ENCODE assay signal across 1 cellular context in the genomic region with DNA sequence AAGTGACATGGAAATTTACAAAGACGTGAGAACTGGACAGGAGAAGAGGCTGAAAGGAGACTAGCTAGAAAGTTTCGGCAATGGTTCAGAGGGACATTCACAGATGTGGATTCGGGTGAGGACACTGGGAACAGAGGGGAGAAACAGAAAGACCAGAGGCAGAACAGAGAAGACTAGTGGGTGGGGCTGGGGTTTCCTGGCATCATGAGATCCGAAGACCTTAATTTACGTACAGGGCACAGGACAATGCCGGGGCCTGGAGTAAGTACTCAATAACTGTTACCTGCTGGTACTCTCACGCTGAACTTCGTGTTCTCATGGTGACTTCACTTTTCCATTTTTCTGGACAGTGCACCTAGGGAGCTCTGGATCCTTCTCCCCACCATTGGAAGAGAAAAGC.
TF ChIP-seq lines count a peak whose summit lies in the region.

No MANE protein-coding gene starts in this region.

TF ChIP-seq in GM23338, 12 proteins besides CTCF, POLR2A, EP300 and RAD21 (continued from another document):
- TF ChIP-seq, protein P1, sequence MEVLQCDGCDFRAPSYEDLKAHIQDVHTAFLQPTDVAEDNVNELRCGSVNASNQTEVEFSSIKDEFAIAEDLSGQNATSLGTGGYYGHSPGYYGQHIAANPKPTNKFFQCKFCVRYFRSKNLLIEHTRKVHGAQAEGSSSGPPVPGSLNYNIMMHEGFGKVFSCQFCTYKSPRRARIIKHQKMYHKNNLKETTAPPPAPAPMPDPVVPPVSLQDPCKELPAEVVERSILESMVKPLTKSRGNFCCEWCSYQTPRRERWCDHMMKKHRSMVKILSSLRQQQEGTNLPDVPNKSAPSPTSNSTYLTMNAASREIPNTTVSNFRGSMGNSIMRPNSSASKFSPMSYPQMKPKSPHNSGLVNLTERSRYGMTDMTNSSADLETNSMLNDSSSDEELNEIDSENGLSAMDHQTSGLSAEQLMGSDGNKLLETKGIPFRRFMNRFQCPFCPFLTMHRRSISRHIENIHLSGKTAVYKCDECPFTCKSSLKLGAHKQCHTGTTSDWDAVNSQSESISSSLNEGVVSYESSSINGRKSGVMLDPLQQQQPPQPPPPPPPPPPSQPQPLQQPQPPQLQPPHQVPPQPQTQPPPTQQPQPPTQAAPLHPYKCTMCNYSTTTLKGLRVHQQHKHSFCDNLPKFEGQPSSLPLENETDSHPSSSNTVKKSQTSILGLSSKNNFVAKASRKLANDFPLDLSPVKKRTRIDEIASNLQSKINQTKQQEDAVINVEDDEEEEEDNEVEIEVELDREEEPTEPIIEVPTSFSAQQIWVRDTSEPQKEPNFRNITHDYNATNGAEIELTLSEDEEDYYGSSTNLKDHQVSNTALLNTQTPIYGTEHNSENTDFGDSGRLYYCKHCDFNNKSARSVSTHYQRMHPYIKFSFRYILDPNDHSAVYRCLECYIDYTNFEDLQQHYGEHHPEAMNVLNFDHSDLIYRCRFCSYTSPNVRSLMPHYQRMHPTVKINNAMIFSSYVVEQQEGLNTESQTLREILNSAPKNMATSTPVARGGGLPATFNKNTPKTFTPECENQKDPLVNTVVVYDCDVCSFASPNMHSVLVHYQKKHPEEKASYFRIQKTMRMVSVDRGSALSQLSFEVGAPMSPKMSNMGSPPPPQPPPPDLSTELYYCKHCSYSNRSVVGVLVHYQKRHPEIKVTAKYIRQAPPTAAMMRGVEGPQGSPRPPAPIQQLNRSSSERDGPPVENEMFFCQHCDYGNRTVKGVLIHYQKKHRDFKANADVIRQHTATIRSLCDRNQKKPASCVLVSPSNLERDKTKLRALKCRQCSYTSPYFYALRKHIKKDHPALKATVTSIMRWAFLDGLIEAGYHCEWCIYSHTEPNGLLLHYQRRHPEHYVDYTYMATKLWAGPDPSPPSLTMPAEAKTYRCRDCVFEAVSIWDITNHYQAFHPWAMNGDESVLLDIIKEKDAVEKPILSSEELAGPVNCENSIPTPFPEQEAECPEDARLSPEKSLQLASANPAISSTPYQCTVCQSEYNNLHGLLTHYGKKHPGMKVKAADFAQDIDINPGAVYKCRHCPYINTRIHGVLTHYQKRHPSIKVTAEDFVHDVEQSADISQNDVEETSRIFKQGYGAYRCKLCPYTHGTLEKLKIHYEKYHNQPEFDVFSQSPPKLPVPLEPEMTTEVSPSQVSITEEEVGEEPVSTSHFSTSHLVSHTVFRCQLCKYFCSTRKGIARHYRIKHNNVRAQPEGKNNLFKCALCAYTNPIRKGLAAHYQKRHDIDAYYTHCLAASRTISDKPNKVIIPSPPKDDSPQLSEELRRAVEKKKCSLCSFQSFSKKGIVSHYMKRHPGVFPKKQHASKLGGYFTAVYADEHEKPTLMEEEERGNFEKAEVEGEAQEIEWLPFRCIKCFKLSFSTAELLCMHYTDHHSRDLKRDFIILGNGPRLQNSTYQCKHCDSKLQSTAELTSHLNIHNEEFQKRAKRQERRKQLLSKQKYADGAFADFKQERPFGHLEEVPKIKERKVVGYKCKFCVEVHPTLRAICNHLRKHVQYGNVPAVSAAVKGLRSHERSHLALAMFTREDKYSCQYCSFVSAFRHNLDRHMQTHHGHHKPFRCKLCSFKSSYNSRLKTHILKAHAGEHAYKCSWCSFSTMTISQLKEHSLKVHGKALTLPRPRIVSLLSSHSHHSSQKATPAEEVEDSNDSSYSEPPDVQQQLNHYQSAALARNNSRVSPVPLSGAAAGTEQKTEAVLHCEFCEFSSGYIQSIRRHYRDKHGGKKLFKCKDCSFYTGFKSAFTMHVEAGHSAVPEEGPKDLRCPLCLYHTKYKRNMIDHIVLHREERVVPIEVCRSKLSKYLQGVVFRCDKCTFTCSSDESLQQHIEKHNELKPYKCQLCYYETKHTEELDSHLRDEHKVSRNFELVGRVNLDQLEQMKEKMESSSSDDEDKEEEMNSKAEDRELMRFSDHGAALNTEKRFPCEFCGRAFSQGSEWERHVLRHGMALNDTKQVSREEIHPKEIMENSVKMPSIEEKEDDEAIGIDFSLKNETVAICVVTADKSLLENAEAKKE (CRISPR knock-in tag; IDR thresholded peaks at IDR 0.05), result no peak
- TF ChIP-seq STAT1 (IDR thresholded peaks at IDR 0.05; ENCODE audit: unreplicated experiment), result no peak
- no peak for TF ChIP-seq EZH2phosphoT487 (IDR thresholded peaks at IDR 0.05; ENCODE audit: unreplicated experiment)
- TF ChIP-seq ETS1 (IDR thresholded peaks at IDR 0.05), result no peak
